8 cellular contexts compared by ENCODE assay signal in genomic region chr15:57560976-57561711, GRCh38. TPM values are rescaled to one million over a fixed set of nuclear protein-coding genes. Genes with fewer than 3 reads are reported as not detected.
DNase-seq lines count a peak whose midpoint lies in the region; ATAC-seq, FAIRE-seq and TF ChIP-seq lines count a peak whose summit lies in the region.

No MANE protein-coding gene starts in this region.

- TF ChIP-seq CTCF in D721Med (IDR thresholded peaks at IDR 0.05; ENCODE audit: insufficient read depth, missing control alignments), result peak; percentile 77
- TF ChIP-seq CTCF in endothelial cell (IDR thresholded peaks at IDR 0.05; ENCODE audit: unreplicated experiment), result peak; percentile 92

- peak; percentile 67 for ATAC-seq in GM21360 (IDR thresholded peaks at IDR 0.05; ENCODE audit: unreplicated experiment)
- ATAC-seq in activated CD8-positive, alpha-beta memory T cell treated with anti-CD3 and anti-CD28 coated beads, Interleukin-2, amount 10 ng/mL, durations not matched to agents 7 days and 5 days, result peak; percentile 83
- ATAC-seq in stimulated activated naive B cell treated with anti-CD40 and anti-IgM and Interleukin-4, amounts not matched to agents 10 μg/mL and 1 μg/mL and 100 μg/mL, for 72 hours (replicated peaks), result peak; percentile 88 to 90

- peaks cover 25% of the 10 kb centered on the region for H3K4me1 Mint-ChIP-seq in activated CD8-positive, alpha-beta memory T cell treated with anti-CD3 and anti-CD28 coated beads, Interleukin-2, amount 10 ng/mL, durations not matched to agents 7 days and 5 days
- H3K4me1 Mint-ChIP-seq in endothelial cell (ENCODE audit: unreplicated experiment), result peaks cover 55% of the 10 kb centered on the region
- peaks cover 39 to 57% of the 10 kb centered on the region in 2 donors for H3K4me1 Mint-ChIP-seq in stimulated activated naive B cell treated with anti-CD40 and anti-IgM and Interleukin-4, amounts not matched to agents 10 μg/mL and 1 μg/mL and 100 μg/mL, for 72 hours

- H3K4me3 Mint-ChIP-seq in activated CD8-positive, alpha-beta memory T cell treated with anti-CD3 and anti-CD28 coated beads, Interleukin-2, amount 10 ng/mL, durations not matched to agents 7 days and 5 days, result no peak overlapping the region
- peak overlapping the region; percentile 70 for H3K4me3 Mint-ChIP-seq in endothelial cell (ENCODE audit: unreplicated experiment)
- H3K4me3 Mint-ChIP-seq in stimulated activated naive B cell treated with anti-CD40 and anti-IgM and Interleukin-4, amounts not matched to agents 10 μg/mL and 1 μg/mL and 100 μg/mL, for 72 hours, result peak overlapping the region; percentile 39 to 58

- H3K27ac Mint-ChIP-seq in activated CD8-positive, alpha-beta memory T cell treated with anti-CD3 and anti-CD28 coated beads, Interleukin-2, amount 10 ng/mL, durations not matched to agents 7 days and 5 days, result no peak overlapping the region
- peak overlapping the region; percentile 94 for H3K27ac Mint-ChIP-seq in endothelial cell (ENCODE audit: unreplicated experiment)
- H3K27ac Mint-ChIP-seq in stimulated activated naive B cell treated with anti-CD40 and anti-IgM and Interleukin-4, amounts not matched to agents 10 μg/mL and 1 μg/mL and 100 μg/mL, for 72 hours, result peak overlapping the region; percentile 89

- no peak for FAIRE-seq in D721Med (lab: Jason Lieb, UNC)

- peaks cover 27% of the 10 kb centered on the region for H3K27me3 Mint-ChIP-seq in activated CD8-positive, alpha-beta memory T cell treated with anti-CD3 and anti-CD28 coated beads, Interleukin-2, amount 10 ng/mL, durations not matched to agents 7 days and 5 days
- peaks cover 17% of the 10 kb centered on the region for H3K27me3 Mint-ChIP-seq in endothelial cell (ENCODE audit: unreplicated experiment)
- peaks cover 0 to 9% of the 10 kb centered on the region in 2 donors for H3K27me3 Mint-ChIP-seq in stimulated activated naive B cell treated with anti-CD40 and anti-IgM and Interleukin-4, amounts not matched to agents 10 μg/mL and 1 μg/mL and 100 μg/mL, for 72 hours

- H3K9me3 Mint-ChIP-seq in activated CD8-positive, alpha-beta memory T cell treated with anti-CD3 and anti-CD28 coated beads, Interleukin-2, amount 10 ng/mL, durations not matched to agents 7 days and 5 days (ENCODE audit: low read depth), result no peaks in the 10 kb centered on the region
- no peaks in the 10 kb centered on the region for H3K9me3 Mint-ChIP-seq in endothelial cell (ENCODE audit: unreplicated experiment)
- peaks cover 2 to 7% of the 10 kb centered on the region in 2 donors for H3K9me3 Mint-ChIP-seq in stimulated activated naive B cell treated with anti-CD40 and anti-IgM and Interleukin-4, amounts not matched to agents 10 μg/mL and 1 μg/mL and 100 μg/mL, for 72 hours

- H3K36me3 Mint-ChIP-seq in activated CD8-positive, alpha-beta memory T cell treated with anti-CD3 and anti-CD28 coated beads, Interleukin-2, amount 10 ng/mL, durations not matched to agents 7 days and 5 days, result no peaks in the 10 kb centered on the region
- H3K36me3 Mint-ChIP-seq in endothelial cell (ENCODE audit: low read depth, unreplicated experiment), result peaks cover 15% of the 10 kb centered on the region
- H3K36me3 Mint-ChIP-seq in stimulated activated naive B cell treated with anti-CD40 and anti-IgM and Interleukin-4, amounts not matched to agents 10 μg/mL and 1 μg/mL and 100 μg/mL, for 72 hours, result peaks cover 0 to 2% of the 10 kb centered on the region in 2 donors

- DNase-seq in D721Med (ENCODE audit: insufficient read length, low spot score) (no peak), HPDE6-E6E7 (ENCODE audit: extremely low spot score) (peak; percentile 55), NOMO-1 treated with DMSO at 0.1 percent for 48 hours (lab: John Stamatoyannopoulos, UW; ENCODE audit: unreplicated experiment) (peak; percentile 66), endothelial cell (ENCODE audit: low spot score) (peak; percentile 80), myocyte (ENCODE audit: low read depth) (peak; percentile 84)
- DNase-seq in activated CD8-positive, alpha-beta memory T cell treated with anti-CD3 and anti-CD28 coated beads, Interleukin-2, amount 10 ng/mL, durations not matched to agents 7 days and 5 days, result peak; percentile 75
- peak; percentile 75 for DNase-seq in stimulated activated naive B cell treated with anti-CD40 and anti-IgM and Interleukin-4, amounts not matched to agents 10 μg/mL and 1 μg/mL and 100 μg/mL, for 72 hours

- CTCF ChIA-PET in activated CD8-positive, alpha-beta memory T cell treated with anti-CD3 and anti-CD28 coated beads, Interleukin-2, amount 10 ng/mL, durations not matched to agents 7 days and 5 days (lab: Charles Lee), result interaction anchor here (0.7 to 3.0 kb wide), 18 partner anchors 9 to 509 kb away, joined by 3 to 16 read pairs (median 4); partner anchors contain the start of gene POLR2M

RNA-seq across cellular contexts. Expression of gene MYZAP, which starts 30.6 kb away (rescaled TPM):
- not detected for total RNA-seq in activated CD8-positive, alpha-beta memory T cell treated with anti-CD3 and anti-CD28 coated beads, Interleukin-2, amount 10 ng/mL, durations not matched to agents 7 days and 5 days
- total RNA-seq in endothelial cell (ENCODE audit: unreplicated experiment) (55.3 TPM), myocyte (1.5 and 3.9 TPM in 2 replicates)
- polyA plus RNA-seq in myocyte (2012), result 0.57 TPM

Comparison
In these comparisons a context has a peak if more than half of its experiments do, and no peak if none do; other contexts are left out.
1. RNA of gene MYZAP, which starts 30.6 kb away (total RNA-seq): 55.3 TPM in endothelial cell (single experiment); 1.5 to 3.9 TPM in myocyte and not detected in activated CD8-positive, alpha-beta memory T cell treated with anti-CD3 and anti-CD28 coated beads, Interleukin-2, amount 10 ng/mL, durations not matched to agents 7 days and 5 days; every median in the first group is over 10 times any median in the second.
2. Peak in every context shown above with its lines, with median percentiles within 50 percentile points of each other: ATAC-seq.